Comparison of ENCODE assay signal across 1 cellular context in the genomic region with DNA sequence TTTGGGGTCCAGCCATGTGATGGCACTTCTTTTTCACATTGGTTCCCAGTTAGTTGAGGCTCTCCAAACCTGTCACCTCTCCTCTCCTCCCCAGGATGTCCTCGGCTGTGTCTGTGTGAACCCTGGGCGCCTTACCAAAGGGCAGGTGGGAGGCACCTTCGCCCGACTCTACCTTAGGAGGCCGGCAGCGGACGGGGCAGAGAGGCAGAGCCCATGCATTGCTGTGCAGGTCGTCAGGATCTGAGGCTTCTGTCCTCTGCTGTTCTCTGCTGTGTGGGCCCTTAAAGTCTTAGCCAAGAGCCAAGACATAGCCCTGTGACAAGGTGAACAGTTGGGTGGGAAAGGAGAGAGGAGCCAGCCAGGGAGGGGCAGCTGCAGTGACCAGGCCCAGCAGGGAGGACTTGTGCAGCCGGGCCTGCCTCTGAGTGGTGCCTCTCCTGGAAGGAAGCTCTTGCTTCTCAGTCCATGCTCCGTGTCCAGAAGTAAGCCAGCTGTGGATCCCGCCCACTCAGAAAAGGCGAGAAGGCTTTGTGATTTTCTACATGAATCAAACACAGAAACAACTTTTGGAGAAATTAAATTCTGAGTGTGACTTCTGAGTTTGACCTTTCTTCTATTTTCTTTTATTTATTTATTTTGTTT.
TF ChIP-seq lines count a peak whose summit lies in the region.

No MANE protein-coding gene starts in this region.

TF ChIP-seq in GM12878, 131 proteins besides CTCF, POLR2A, EP300 and RAD21:
- TF ChIP-seq BMI1 (IDR thresholded peaks at IDR 0.05; ENCODE audit: borderline replicate concordance): no peak
- TF ChIP-seq KLF5 (IDR thresholded peaks at IDR 0.05; ENCODE audit: partially characterized antibody): no peak
- TF ChIP-seq, protein P1, sequence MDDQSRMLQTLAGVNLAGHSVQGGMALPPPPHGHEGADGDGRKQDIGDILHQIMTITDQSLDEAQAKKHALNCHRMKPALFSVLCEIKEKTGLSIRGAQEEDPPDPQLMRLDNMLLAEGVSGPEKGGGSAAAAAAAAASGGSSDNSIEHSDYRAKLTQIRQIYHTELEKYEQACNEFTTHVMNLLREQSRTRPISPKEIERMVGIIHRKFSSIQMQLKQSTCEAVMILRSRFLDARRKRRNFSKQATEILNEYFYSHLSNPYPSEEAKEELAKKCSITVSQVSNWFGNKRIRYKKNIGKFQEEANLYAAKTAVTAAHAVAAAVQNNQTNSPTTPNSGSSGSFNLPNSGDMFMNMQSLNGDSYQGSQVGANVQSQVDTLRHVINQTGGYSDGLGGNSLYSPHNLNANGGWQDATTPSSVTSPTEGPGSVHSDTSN (IDR thresholded peaks at IDR 0.05; ENCODE audit: insufficient replicate concordance, low read depth, low read length): no peak
- no peak for TF ChIP-seq TBL1XR1 (IDR thresholded peaks at IDR 0.05; ENCODE audit: low read depth, low read length)
- TF ChIP-seq NR2C2 (IDR thresholded peaks at IDR 0.05; ENCODE audit: borderline replicate concordance, control insufficient read depth, insufficient read length, low read depth): no peak
- TF ChIP-seq ZBED1 (IDR thresholded peaks at IDR 0.05; ENCODE audit: borderline replicate concordance): no peak
- no peak for TF ChIP-seq SREBF1 (IDR thresholded peaks at IDR 0.05; ENCODE audit: low read length)
- TF ChIP-seq, protein P2, sequence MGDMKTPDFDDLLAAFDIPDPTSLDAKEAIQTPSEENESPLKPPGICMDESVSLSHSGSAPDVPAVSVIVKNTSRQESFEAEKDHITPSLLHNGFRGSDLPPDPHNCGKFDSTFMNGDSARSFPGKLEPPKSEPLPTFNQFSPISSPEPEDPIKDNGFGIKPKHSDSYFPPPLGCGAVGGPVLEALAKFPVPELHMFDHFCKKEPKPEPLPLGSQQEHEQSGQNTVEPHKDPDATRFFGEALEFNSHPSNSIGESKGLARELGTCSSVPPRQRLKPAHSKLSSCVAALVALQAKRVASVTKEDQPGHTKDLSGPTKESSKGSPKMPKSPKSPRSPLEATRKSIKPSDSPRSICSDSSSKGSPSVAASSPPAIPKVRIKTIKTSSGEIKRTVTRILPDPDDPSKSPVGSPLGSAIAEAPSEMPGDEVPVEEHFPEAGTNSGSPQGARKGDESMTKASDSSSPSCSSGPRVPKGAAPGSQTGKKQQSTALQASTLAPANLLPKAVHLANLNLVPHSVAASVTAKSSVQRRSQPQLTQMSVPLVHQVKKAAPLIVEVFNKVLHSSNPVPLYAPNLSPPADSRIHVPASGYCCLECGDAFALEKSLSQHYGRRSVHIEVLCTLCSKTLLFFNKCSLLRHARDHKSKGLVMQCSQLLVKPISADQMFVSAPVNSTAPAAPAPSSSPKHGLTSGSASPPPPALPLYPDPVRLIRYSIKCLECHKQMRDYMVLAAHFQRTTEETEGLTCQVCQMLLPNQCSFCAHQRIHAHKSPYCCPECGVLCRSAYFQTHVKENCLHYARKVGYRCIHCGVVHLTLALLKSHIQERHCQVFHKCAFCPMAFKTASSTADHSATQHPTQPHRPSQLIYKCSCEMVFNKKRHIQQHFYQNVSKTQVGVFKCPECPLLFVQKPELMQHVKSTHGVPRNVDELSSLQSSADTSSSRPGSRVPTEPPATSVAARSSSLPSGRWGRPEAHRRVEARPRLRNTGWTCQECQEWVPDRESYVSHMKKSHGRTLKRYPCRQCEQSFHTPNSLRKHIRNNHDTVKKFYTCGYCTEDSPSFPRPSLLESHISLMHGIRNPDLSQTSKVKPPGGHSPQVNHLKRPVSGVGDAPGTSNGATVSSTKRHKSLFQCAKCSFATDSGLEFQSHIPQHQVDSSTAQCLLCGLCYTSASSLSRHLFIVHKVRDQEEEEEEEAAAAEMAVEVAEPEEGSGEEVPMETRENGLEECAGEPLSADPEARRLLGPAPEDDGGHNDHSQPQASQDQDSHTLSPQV (IDR thresholded peaks at IDR 0.05): no peak
- TF ChIP-seq ETV6 (conservative IDR thresholded peaks at IDR 0.05 in 1 of 2, IDR thresholded peaks at IDR 0.05 in 1 of 2; ENCODE audit: borderline replicate concordance in 1 of 2, low read depth in 1 of 2): no peak
- TF ChIP-seq MYC (IDR thresholded peaks at IDR 0.05; ENCODE audit: insufficient read depth, insufficient read length, insufficient replicate concordance, low read length, severe bottlenecking): no peak
- TF ChIP-seq, protein P3, sequence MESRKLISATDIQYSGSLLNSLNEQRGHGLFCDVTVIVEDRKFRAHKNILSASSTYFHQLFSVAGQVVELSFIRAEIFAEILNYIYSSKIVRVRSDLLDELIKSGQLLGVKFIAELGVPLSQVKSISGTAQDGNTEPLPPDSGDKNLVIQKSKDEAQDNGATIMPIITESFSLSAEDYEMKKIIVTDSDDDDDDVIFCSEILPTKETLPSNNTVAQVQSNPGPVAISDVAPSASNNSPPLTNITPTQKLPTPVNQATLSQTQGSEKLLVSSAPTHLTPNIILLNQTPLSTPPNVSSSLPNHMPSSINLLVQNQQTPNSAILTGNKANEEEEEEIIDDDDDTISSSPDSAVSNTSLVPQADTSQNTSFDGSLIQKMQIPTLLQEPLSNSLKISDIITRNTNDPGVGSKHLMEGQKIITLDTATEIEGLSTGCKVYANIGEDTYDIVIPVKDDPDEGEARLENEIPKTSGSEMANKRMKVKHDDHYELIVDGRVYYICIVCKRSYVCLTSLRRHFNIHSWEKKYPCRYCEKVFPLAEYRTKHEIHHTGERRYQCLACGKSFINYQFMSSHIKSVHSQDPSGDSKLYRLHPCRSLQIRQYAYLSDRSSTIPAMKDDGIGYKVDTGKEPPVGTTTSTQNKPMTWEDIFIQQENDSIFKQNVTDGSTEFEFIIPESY (IDR thresholded peaks at IDR 0.05): no peak
- TF ChIP-seq ZNF217 (IDR thresholded peaks at IDR 0.05): no peak
- TF ChIP-seq POU2F2 (IDR thresholded peaks at IDR 0.05; ENCODE audit: borderline replicate concordance, low read depth, low read length): no peak
- no peak for TF ChIP-seq FOXK2 (IDR thresholded peaks at IDR 0.05)
- TF ChIP-seq SUPT20H (IDR thresholded peaks at IDR 0.05; ENCODE audit: borderline replicate concordance, control insufficient read depth, low read depth, low read length): no peak
- TF ChIP-seq, protein P4, sequence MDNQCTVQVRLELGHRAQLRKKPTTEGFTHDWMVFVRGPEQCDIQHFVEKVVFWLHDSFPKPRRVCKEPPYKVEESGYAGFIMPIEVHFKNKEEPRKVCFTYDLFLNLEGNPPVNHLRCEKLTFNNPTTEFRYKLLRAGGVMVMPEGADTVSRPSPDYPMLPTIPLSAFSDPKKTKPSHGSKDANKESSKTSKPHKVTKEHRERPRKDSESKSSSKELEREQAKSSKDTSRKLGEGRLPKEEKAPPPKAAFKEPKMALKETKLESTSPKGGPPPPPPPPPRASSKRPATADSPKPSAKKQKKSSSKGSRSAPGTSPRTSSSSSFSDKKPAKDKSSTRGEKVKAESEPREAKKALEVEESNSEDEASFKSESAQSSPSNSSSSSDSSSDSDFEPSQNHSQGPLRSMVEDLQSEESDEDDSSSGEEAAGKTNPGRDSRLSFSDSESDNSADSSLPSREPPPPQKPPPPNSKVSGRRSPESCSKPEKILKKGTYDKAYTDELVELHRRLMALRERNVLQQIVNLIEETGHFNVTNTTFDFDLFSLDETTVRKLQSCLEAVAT (IDR thresholded peaks at IDR 0.05): no peak
- no peak for TF ChIP-seq MEF2B (IDR thresholded peaks at IDR 0.05; ENCODE audit: partially characterized antibody, poor library complexity, severe bottlenecking)
